ENCODE assay signal across 19 cellular contexts in genomic region chr11:82842019-82842418, GRCh38. TPM values are rescaled to one million over a fixed set of nuclear protein-coding genes. Genes with fewer than 3 reads are reported as not detected.
A peak's percentile ranks its signal among the peaks of the same experiment; 100 is the strongest.
DNase-seq lines count a peak whose midpoint lies in the region; ATAC-seq and TF ChIP-seq lines count a peak whose summit lies in the region.
"Had no signal": no experiment of that assay in that cellular context is flagged by ENCODE, and none has a peak within 500 bp of the region (broad histone marks: within the 10 kb centered on the region; RNA-seq: fewer than 3 reads in every experiment).

No MANE protein-coding gene starts in this region.

- H3K9me3 ChIP-seq in vagina = no peaks in the 10 kb centered on the region

- no peak overlapping the region for H3K4me3 Mint-ChIP-seq in activated CD4-positive, alpha-beta memory T cell treated with anti-CD3 and anti-CD28 coated beads for 36 hours
- H3K4me3 Mint-ChIP-seq: activated CD8-positive, alpha-beta T cell treated with anti-CD3 and anti-CD28 coated beads for 36 hours; activated T-cell treated with anti-CD3 and anti-CD28 coated beads, Interleukin-2, amount 50 U/mL, for 4 hours; stimulated activated naive CD8-positive, alpha-beta T cell treated with anti-CD3 and anti-CD28 coated beads, Interleukin-15, amount 100 ng/mL, for 72 hours had no signal

- H3K27ac Mint-ChIP-seq in activated CD4-positive, alpha-beta memory T cell treated with anti-CD3 and anti-CD28 coated beads for 36 hours = no peak overlapping the region
- H3K27ac Mint-ChIP-seq: activated CD8-positive, alpha-beta T cell treated with anti-CD3 and anti-CD28 coated beads for 36 hours; stimulated activated naive CD8-positive, alpha-beta T cell treated with anti-CD3 and anti-CD28 coated beads, Interleukin-15, amount 100 ng/mL, for 72 hours had no signal

- no peaks in the 10 kb centered on the region for H3K4me1 Mint-ChIP-seq in activated CD4-positive, alpha-beta memory T cell treated with anti-CD3 and anti-CD28 coated beads for 36 hours (ENCODE audit: low read depth)

- peaks cover 0 to 27% of the 10 kb centered on the region in 2 donors for H3K36me3 ChIP-seq in vagina
- H3K36me3 ChIP-seq: brain microvascular endothelial cell had no signal

- DNase-seq in G401 (ENCODE audit: low spot score) (peak; percentile 47), cerebellum (ENCODE audit: low spot score) (peak; percentile 22), hypothalamus (lab: John Stamatoyannopoulos, UW) (peak in 43 of 51 donors; percentile 13 to 91 (median 61)), putamen (ENCODE audit: low spot score) (peak; percentile 91), vagina (ENCODE audit: extremely low spot score in 2 of 2) (no peak)
- DNase-seq in NK-92 treated with Interleukin-12 subunit alpha and Interleukin-12 subunit beta, amount 100 ng/mL, for 24 hours (lab: John Stamatoyannopoulos, UW) = no peak
- no peak for DNase-seq in activated CD4-positive, alpha-beta memory T cell treated with anti-CD3 and anti-CD28 coated beads for 36 hours
- DNase-seq: activated CD8-positive, alpha-beta T cell treated with anti-CD3 and anti-CD28 coated beads for 36 hours; activated naive CD4-positive, alpha-beta T cell treated with anti-CD3 and anti-CD28 coated beads, Interleukin-2, amount 50 U/mL, for 16 hours; activated T-cell treated with anti-CD3 and anti-CD28 coated beads, Interleukin-2, amount 50 U/mL, for 4 hours; brain microvascular endothelial cell; dermis blood vessel endothelial cell; DMS 273 treated with DMSO at 0.1 percent for 48 hours; NCI-H524 treated with DMSO at 0.1 percent for 48 hours; stimulated activated CD4-positive, alpha-beta T cell treated with anti-CD3 and anti-CD28 coated beads, Interleukin-2, amount 100 ng/mL, for 48 hours; stimulated activated naive CD8-positive, alpha-beta T cell treated with anti-CD3 and anti-CD28 coated beads, Interleukin-15, amount 100 ng/mL, for 72 hours; T-helper 1 cell had no signal

- POLR2A ChIA-PET in activated CD4-positive, alpha-beta memory T cell treated with anti-CD3 and anti-CD28 coated beads for 36 hours (lab: Charles Lee) = no interaction called here

- peaks cover 10% of the 10 kb centered on the region for H3K36me3 Mint-ChIP-seq in activated CD4-positive, alpha-beta memory T cell treated with anti-CD3 and anti-CD28 coated beads for 36 hours

- no peak overlapping the region for H3K27ac ChIP-seq in vagina
- H3K27ac ChIP-seq: brain microvascular endothelial cell had no signal

- no peak for ATAC-seq in HG03045 (IDR thresholded peaks at IDR 0.05; ENCODE audit: unreplicated experiment)
- ATAC-seq: activated CD8-positive, alpha-beta T cell treated with anti-CD3 and anti-CD28 coated beads for 36 hours; activated T-cell treated with anti-CD3 and anti-CD28 coated beads, Interleukin-2, amount 50 U/mL, for 4 hours; HepG2; stimulated activated naive CD8-positive, alpha-beta T cell treated with anti-CD3 and anti-CD28 coated beads, Interleukin-15, amount 100 ng/mL, for 72 hours had no signal

- in situ Hi-C loops in G401 (cut with HindIII; ENCODE audit: low sequenced_read_pairs) = no loop called here

- H3K4me3 ChIP-seq in vagina = no peak overlapping the region

- H3K4me1 ChIP-seq in vagina = no peaks in the 10 kb centered on the region

- CTCF ChIA-PET in activated CD4-positive, alpha-beta memory T cell treated with anti-CD3 and anti-CD28 coated beads for 36 hours (lab: Charles Lee) = interaction anchor here (1.0 kb wide), 1 partner anchor 25 kb away, joined by 3 read pairs; no protein-coding TSS in a partner anchor

- TF ChIP-seq CTCF in vagina (IDR thresholded peaks at IDR 0.05) = no peak

- no peaks in the 10 kb centered on the region for H3K27me3 Mint-ChIP-seq in activated CD4-positive, alpha-beta memory T cell treated with anti-CD3 and anti-CD28 coated beads for 36 hours
- H3K27me3 Mint-ChIP-seq: activated CD8-positive, alpha-beta T cell treated with anti-CD3 and anti-CD28 coated beads for 36 hours; stimulated activated naive CD8-positive, alpha-beta T cell treated with anti-CD3 and anti-CD28 coated beads, Interleukin-15, amount 100 ng/mL, for 72 hours had no signal

- no peaks in the 10 kb centered on the region for H3K9me3 Mint-ChIP-seq in activated CD4-positive, alpha-beta memory T cell treated with anti-CD3 and anti-CD28 coated beads for 36 hours
- H3K9me3 Mint-ChIP-seq: activated CD8-positive, alpha-beta T cell treated with anti-CD3 and anti-CD28 coated beads for 36 hours; activated T-cell treated with anti-CD3 and anti-CD28 coated beads, Interleukin-2, amount 50 U/mL, for 4 hours; stimulated activated naive CD8-positive, alpha-beta T cell treated with anti-CD3 and anti-CD28 coated beads, Interleukin-15, amount 100 ng/mL, for 72 hours had no signal

- TF ChIP-seq POLR2A in vagina (IDR thresholded peaks at IDR 0.05) = no peak

- intact Hi-C loops in vagina (cut with DNase I) = no loop called here
- intact Hi-C loops in activated CD4-positive, alpha-beta memory T cell treated with anti-CD3 and anti-CD28 coated beads for 36 hours (cut with micrococcal nuclease) = no loop called here

- no peaks in the 10 kb centered on the region for H3K27me3 ChIP-seq in vagina
- H3K27me3 ChIP-seq: brain microvascular endothelial cell had no signal

RNA-seq across cellular contexts. Expression of gene PRCP, which starts 58.2 kb away (rescaled TPM):
- total RNA-seq in G401 (2014; rRNA removed; shearing (Covaris generic)) = 34.6 and 49.1 TPM in 2 replicates
- total RNA-seq in cerebellum = 40.0 TPM
- total RNA-seq in vagina = 79.3 TPM
- 10 to 100 TPM; 26.7 to 27.0 TPM for total RNA-seq in activated CD4-positive, alpha-beta memory T cell treated with anti-CD3 and anti-CD28 coated beads for 36 hours

RNA-seq across cellular contexts. Expression of gene DDIAS, which starts 59.5 kb away (rescaled TPM):
- 13.4 and 14.7 TPM in 2 replicates for total RNA-seq in G401 (2014; rRNA removed; shearing (Covaris generic))
- total RNA-seq in cerebellum = 4.1 TPM
- total RNA-seq in vagina = 1.5 TPM
- 10 to 100 TPM; 16.8 to 19.4 TPM for total RNA-seq in activated CD4-positive, alpha-beta memory T cell treated with anti-CD3 and anti-CD28 coated beads for 36 hours

Comparison
In these comparisons a context has a peak if more than half of its experiments do, and no peak if none do; other contexts are left out.
1. DNase-seq: peak in G401 (single experiment), cerebellum (single experiment), hypothalamus (43 of 51) and putamen (single experiment); none in vagina (0 of 2), NK-92 treated with Interleukin-12 subunit alpha and Interleukin-12 subunit beta, amount 100 ng/mL, for 24 hours (single experiment) and activated CD4-positive, alpha-beta memory T cell treated with anti-CD3 and anti-CD28 coated beads for 36 hours (single experiment).